Comparison of ENCODE assay signal across 11 cellular contexts in genomic region chr3:24367681-24368264, GRCh38.
"Had no signal": no experiment of that assay in that cellular context is flagged by ENCODE, and none has a peak within 500 bp of the region (broad histone marks: within the 10 kb centered on the region; RNA-seq: fewer than 3 reads in every experiment).

No MANE protein-coding gene starts in this region.

- H3K36me3 Mint-ChIP-seq: activated naive CD4-positive, alpha-beta T cell treated with anti-CD3 and anti-CD28 coated beads, Interleukin-2, amount 50 U/mL, for 24 hours; stimulated activated effector memory CD8-positive, alpha-beta T cell treated with anti-CD3 and anti-CD28 coated beads, Interleukin-12 subunit alpha, Interleukin-12 subunit beta, amount 100 ng/mL, for 72 hours had no signal

- H3K9me3 Mint-ChIP-seq: endodermal cell had no signal

- H3K4me3 Mint-ChIP-seq: activated naive CD4-positive, alpha-beta T cell treated with anti-CD3 and anti-CD28 coated beads, Interleukin-2, amount 50 U/mL, for 24 hours; endodermal cell; stimulated activated effector memory CD8-positive, alpha-beta T cell treated with anti-CD3 and anti-CD28 coated beads, Interleukin-12 subunit alpha, Interleukin-12 subunit beta, amount 100 ng/mL, for 72 hours had no signal

- H3K27ac ChIP-seq: brain microvascular endothelial cell, pancreas, tibial nerve had no signal

- H3K27me3 ChIP-seq: brain microvascular endothelial cell, pancreas, tibial nerve had no signal

- DNase-seq: activated effector memory CD4-positive, alpha-beta T cell treated with Interleukin-2 at 50 U/mL for 16 hours; activated T-cell treated with anti-CD3 and anti-CD28 coated beads, Interleukin-2, amount 50 U/mL, for 1 hour; brain microvascular endothelial cell; endodermal cell; erythroblast; head of caudate nucleus; pancreas had no signal

- H3K27ac Mint-ChIP-seq: activated naive CD4-positive, alpha-beta T cell treated with anti-CD3 and anti-CD28 coated beads, Interleukin-2, amount 50 U/mL, for 24 hours; endodermal cell; stimulated activated effector memory CD8-positive, alpha-beta T cell treated with anti-CD3 and anti-CD28 coated beads, Interleukin-12 subunit alpha, Interleukin-12 subunit beta, amount 100 ng/mL, for 72 hours had no signal

- H3K36me3 ChIP-seq: brain microvascular endothelial cell, pancreas, tibial nerve had no signal

- ATAC-seq: left lobe of liver; pancreas; stimulated activated effector memory CD8-positive, alpha-beta T cell treated with anti-CD3 and anti-CD28 coated beads, Interleukin-12 subunit alpha, Interleukin-12 subunit beta, amount 100 ng/mL, for 72 hours had no signal

- H3K4me1 Mint-ChIP-seq: activated naive CD4-positive, alpha-beta T cell treated with anti-CD3 and anti-CD28 coated beads, Interleukin-2, amount 50 U/mL, for 24 hours; stimulated activated effector memory CD8-positive, alpha-beta T cell treated with anti-CD3 and anti-CD28 coated beads, Interleukin-12 subunit alpha, Interleukin-12 subunit beta, amount 100 ng/mL, for 72 hours had no signal

- H3K27me3 Mint-ChIP-seq: activated naive CD4-positive, alpha-beta T cell treated with anti-CD3 and anti-CD28 coated beads, Interleukin-2, amount 50 U/mL, for 24 hours had no signal

- H3K9me3 ChIP-seq: pancreas, tibial nerve had no signal

- H3K4me3 ChIP-seq: pancreas, tibial nerve had no signal
